ENCODE assay signal across 8 cellular contexts in the genomic region with DNA sequence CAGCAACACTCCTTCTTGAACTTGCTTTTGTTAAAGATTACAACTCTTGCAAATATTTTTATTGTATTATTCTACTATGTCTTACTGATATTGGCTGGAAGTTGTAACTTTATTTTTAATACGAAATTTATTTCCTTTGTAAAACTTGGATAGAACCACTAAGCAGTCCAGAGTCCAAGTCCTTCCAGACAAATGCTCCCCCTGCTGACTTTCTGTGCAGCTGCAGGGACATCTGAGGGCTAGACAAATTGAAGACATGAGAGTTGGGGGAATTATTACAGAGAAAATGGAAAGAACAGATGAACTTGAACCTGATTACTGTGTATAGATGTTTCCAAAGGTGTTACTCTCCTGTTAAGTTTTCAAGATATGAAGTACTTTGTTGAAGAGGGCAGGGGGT.
DNase-seq lines count a peak whose midpoint lies in the region; ATAC-seq and TF ChIP-seq lines count a peak whose summit lies in the region.

No MANE protein-coding gene starts in this region.

- H3K9me2 ChIP-seq in GM23248 (ENCODE audit: insufficient read depth): no peaks in the 10 kb centered on the region
- no peaks in the 10 kb centered on the region for H3K9me2 ChIP-seq in SK-N-SH

- H3K4me1 ChIP-seq in GM23248 (ENCODE audit: insufficient read depth): peaks cover 29% of the 10 kb centered on the region
- H3K4me1 ChIP-seq in SK-N-SH (ENCODE audit: control insufficient read depth in 1 of 2, insufficient read depth in 2 of 2, low read depth in 1 of 2, low read length in 1 of 2): peaks cover 0 to 10% of the 10 kb centered on the region in 2 experiments; a peak in 1 of 4 replicates
- no peaks in the 10 kb centered on the region for H3K4me1 ChIP-seq in right atrium auricular region
- H3K4me1 ChIP-seq in CD8-positive, alpha-beta T cell (ENCODE audit: insufficient read depth, low read length): no peaks in the 10 kb centered on the region

- H2AFZ ChIP-seq in GM23248 (no peak overlapping the region), SK-N-SH (ENCODE audit: low read depth) (no peak overlapping the region)

- TF ChIP-seq EP300 in SK-N-SH (IDR thresholded peaks at IDR 0.05; ENCODE audit: borderline replicate concordance in 1 of 2, low read depth in 1 of 2, low read length in 1 of 2): no peak

- H3K9me3 Mint-ChIP-seq in CD8-positive, alpha-beta T cell: no peaks in the 10 kb centered on the region

- intact Hi-C loops in CD8-positive, alpha-beta T cell (cut with DNase I, micrococcal nuclease): no loop called here

- no peak overlapping the region for H3K4me3 ChIP-seq in GM23248
- no peak overlapping the region for H3K4me3 ChIP-seq in SK-N-SH (ENCODE audit: low read depth in 2 of 2, low read length in 1 of 2)
- H3K4me3 ChIP-seq in right atrium auricular region: no peak overlapping the region
- no peak overlapping the region for H3K4me3 ChIP-seq in CD8-positive, alpha-beta T cell (ENCODE audit: low read depth, low read length)

- WGBS in GM23248 (ENCODE audit: low coverage in 1 of 2, low lambda C conversion rate in 2 of 2, missing lambda C conversion rate in 2 of 2), 2 experiments: 7 to 25% methylated on average over 1 of the region's 1 CpG
- 3% methylated on average over 1 of the region's 1 CpG for WGBS in SK-N-SH (ENCODE audit: low lambda C conversion rate)

- POLR2A ChIA-PET in SK-N-SH (lab: Yijun Ruan, JAX): no interaction called here
- POLR2A ChIA-PET in CD8-positive, alpha-beta T cell (lab: Charles Lee): no interaction called here

- H3K9me3 ChIP-seq in GM23248 (ENCODE audit: low read depth): no peaks in the 10 kb centered on the region
- no peaks in the 10 kb centered on the region for H3K9me3 ChIP-seq in SK-N-SH
- no peaks in the 10 kb centered on the region for H3K9me3 ChIP-seq in right atrium auricular region
- no peaks in the 10 kb centered on the region for H3K9me3 ChIP-seq in CD8-positive, alpha-beta T cell (ENCODE audit: low read length)

- peaks cover 37% of the 10 kb centered on the region for H3F3A ChIP-seq in GM23248 (ENCODE audit: insufficient read depth)
- peaks cover 16% of the 10 kb centered on the region for H3F3A ChIP-seq in SK-N-SH (replicated peaks; ENCODE audit: insufficient read depth)

- no peaks in the 10 kb centered on the region for H3K27me3 Mint-ChIP-seq in CD8-positive, alpha-beta T cell (ENCODE audit: low read depth)

- H3K36me3 ChIP-seq in GM23248 (ENCODE audit: low read depth): no peaks in the 10 kb centered on the region; the same call in 1 of the 2 replicates
- no peaks in the 10 kb centered on the region for H3K36me3 ChIP-seq in SK-N-SH (replicated peaks in 1 of 2; ENCODE audit: control insufficient read depth in 1 of 2, insufficient read depth in 2 of 2, low read length in 1 of 2)
- no peaks in the 10 kb centered on the region for H3K36me3 ChIP-seq in right atrium auricular region
- H3K36me3 ChIP-seq in CD8-positive, alpha-beta T cell (ENCODE audit: insufficient read depth, low read length): no peaks in the 10 kb centered on the region

- in situ Hi-C loops in GM23248 (cut with MboI): no loop called here

- H3K36me3 Mint-ChIP-seq in CD8-positive, alpha-beta T cell: no peaks in the 10 kb centered on the region

- no peaks in the 10 kb centered on the region for H3K4me1 Mint-ChIP-seq in CD8-positive, alpha-beta T cell (ENCODE audit: low read depth)

- no peak overlapping the region for H3K4me3 Mint-ChIP-seq in CD8-positive, alpha-beta T cell

- peak; percentile 76 for TF ChIP-seq RAD21 in SK-N-SH (IDR thresholded peaks at IDR 0.05; ENCODE audit: low read length)

- H3K9ac ChIP-seq in GM23248 (no peak overlapping the region), SK-N-SH (no peak overlapping the region)

- CTCF ChIA-PET in SK-N-SH (lab: Yijun Ruan, JAX): interaction anchor here (0.9 to 2.5 kb wide), 19 partner anchors 8 to 1355 kb away, joined by 3 to 10 read pairs (median 4); no protein-coding TSS in a partner anchor
- CTCF ChIA-PET in CD8-positive, alpha-beta T cell (lab: Charles Lee): no interaction called here

- H3K4me2 ChIP-seq in GM23248 (ENCODE audit: unreplicated experiment) (no peak overlapping the region), SK-N-SH (no peak overlapping the region)

- H3K79me2 ChIP-seq in GM23248 (ENCODE audit: insufficient read depth) (no peaks in the 10 kb centered on the region), SK-N-SH (ENCODE audit: insufficient read depth) (no peaks in the 10 kb centered on the region)

- H4K20me1 ChIP-seq in GM23248 (ENCODE audit: insufficient read depth) (no peaks in the 10 kb centered on the region), SK-N-SH (ENCODE audit: insufficient read depth) (no peaks in the 10 kb centered on the region)

- ATAC-seq in HG03159 (IDR thresholded peaks at IDR 0.05; ENCODE audit: unreplicated experiment): no peak
- ATAC-seq in CD8-positive, alpha-beta T cell: no peak
- ATAC-seq in GM19463 (IDR thresholded peaks at IDR 0.05; ENCODE audit: unreplicated experiment): no peak

- H3K27me3 ChIP-seq in GM23248 (replicated peaks; ENCODE audit: insufficient read depth) (no peaks in the 10 kb centered on the region), SK-N-SH (ENCODE audit: insufficient read depth) (no peaks in the 10 kb centered on the region), right atrium auricular region (no peaks in the 10 kb centered on the region)
- H3K27me3 ChIP-seq in CD8-positive, alpha-beta T cell (ENCODE audit: insufficient read depth, low read length): no peaks in the 10 kb centered on the region

- no peak overlapping the region for H3K27ac Mint-ChIP-seq in CD8-positive, alpha-beta T cell

- H3K27ac ChIP-seq in GM23248: no peak overlapping the region
- H3K27ac ChIP-seq in SK-N-SH (ENCODE audit: low read depth in 2 of 2, low read length in 1 of 2): no peak overlapping the region
- no peak overlapping the region for H3K27ac ChIP-seq in right atrium auricular region
- H3K27ac ChIP-seq in CD8-positive, alpha-beta T cell (ENCODE audit: low read depth, low read length): no peak overlapping the region

- TF ChIP-seq CTCF in AG09319 (IDR thresholded peaks at IDR 0.05; ENCODE audit: low read depth, low read length): peak; percentile 71
- TF ChIP-seq CTCF in SK-N-SH (IDR thresholded peaks at IDR 0.05): peak; percentile 83
- TF ChIP-seq CTCF in right atrium auricular region (IDR thresholded peaks at IDR 0.05): peak; percentile 32 to 68
- TF ChIP-seq CTCF in CD8-positive, alpha-beta T cell (IDR thresholded peaks at IDR 0.05): no peak

- DNase-seq in AG09319 (ENCODE audit: extremely low read depth, low read depth) (no peak), GM23248 (peak; percentile 60), SK-N-SH (peak; percentile 14), right atrium auricular region (ENCODE audit: low spot score) (no peak), inferior parietal cortex (ENCODE audit: extremely low spot score) (no peak)
- DNase-seq in CD8-positive, alpha-beta T cell: no peak

TF ChIP-seq in SK-N-SH, 30 proteins besides CTCF, POLR2A, EP300 and RAD21:
- TF ChIP-seq SMC3 (IDR thresholded peaks at IDR 0.05; ENCODE audit: low read depth, low read length): peak; percentile 61
- TF ChIP-seq RCOR1 (IDR thresholded peaks at IDR 0.05; ENCODE audit: low read length): no peak

Comparison
In these comparisons a context has a peak if more than half of its experiments do, and no peak if none do; other contexts are left out.
1. DNase-seq: peak in GM23248 (single experiment) and SK-N-SH (single experiment); none in AG09319 (single experiment), right atrium auricular region (single experiment), inferior parietal cortex (single experiment) and CD8-positive, alpha-beta T cell (0 of 7).